In the genomic region with DNA sequence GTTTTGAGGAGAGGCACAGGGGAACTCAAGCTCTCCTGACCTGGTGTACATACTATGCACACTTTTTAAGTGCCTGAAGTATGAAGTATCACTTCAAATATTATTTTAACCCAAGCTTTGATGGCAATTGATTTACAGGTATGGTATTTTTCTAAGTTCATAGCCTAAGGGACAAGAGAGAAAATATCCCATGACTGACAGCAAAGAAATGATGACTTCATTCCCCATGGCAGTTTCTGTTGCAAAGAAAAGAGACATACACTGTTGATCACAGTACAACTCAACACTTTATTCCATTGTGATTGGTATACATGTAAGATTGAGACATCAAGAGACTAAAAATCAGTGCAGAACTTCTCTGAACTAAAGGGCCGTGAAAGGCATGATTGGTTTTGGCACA, we compare ENCODE assay signal across 22 cellular contexts.
"Had no signal": no experiment of that assay in that cellular context is flagged by ENCODE, and none has a peak within 500 bp of the region (broad histone marks: within the 10 kb centered on the region; RNA-seq: fewer than 3 reads in every experiment).

No MANE protein-coding gene starts in this region.

- H3K4me3 Mint-ChIP-seq: nephron; T-helper 1 cell treated with Interleukin-12 subunit alpha and Interleukin-12 subunit beta and Interleukin-4 antibody, amounts not matched to agents 30 μg/mL and 1 μg/mL, for 36 hours had no signal

- H3K27me3 ChIP-seq: ascending aorta, breast epithelium, esophagus muscularis mucosa had no signal

- H3K27ac ChIP-seq: ascending aorta, breast epithelium, esophagus muscularis mucosa, VCaP had no signal

- DNase-seq: activated CD4-positive, alpha-beta T cell treated with anti-CD3 and anti-CD28 coated beads for 1 hour; activated CD8-positive, alpha-beta memory T cell treated with anti-CD3 and anti-CD28 coated beads for 24 hours; activated CD8-positive, alpha-beta memory T cell treated with anti-CD3 and anti-CD28 coated beads, Interleukin-2, amount 50 U/mL, for 48 hours; activated effector memory CD4-positive, alpha-beta T cell treated with anti-CD3 and anti-CD28 coated beads, Interleukin-2, amount 50 U/mL, for 16 hours; activated naive CD4-positive, alpha-beta T cell treated with anti-CD3 and anti-CD28 coated beads, Interleukin-2, amount 50 U/mL, for 16 hours; activated T-cell treated with anti-CD3 and anti-CD28 coated beads, Interleukin-2, amount 50 U/mL, for 48 hours; cerebellar nuclear complex; effector CD4-positive, alpha-beta T cell; left colon; midbrain; nucleus accumbens; stimulated activated CD4-positive, alpha-beta T cell treated with anti-CD3 and anti-CD28 coated beads, Interleukin-12 subunit alpha, Interleukin-12 subunit beta, amount 100 ng/mL, for 4 hours; stimulated activated CD4-positive, alpha-beta T cell treated with anti-CD3 and anti-CD28 coated beads, Interleukin-1b, Interleukin-23, amount 100 ng/mL, for 48 hours; stimulated activated CD8-positive, alpha-beta memory T cell treated with anti-CD3 and anti-CD28 coated beads, Interleukin-4, amount 100 ng/mL, for 48 hours; stimulated activated naive CD4-positive, alpha-beta T cell had no signal

- H3K9me3 Mint-ChIP-seq: nephron; T-helper 1 cell treated with Interleukin-12 subunit alpha and Interleukin-12 subunit beta and Interleukin-4 antibody, amounts not matched to agents 30 μg/mL and 1 μg/mL, for 36 hours had no signal

- H3K27ac Mint-ChIP-seq: nephron; T-helper 1 cell treated with Interleukin-12 subunit alpha and Interleukin-12 subunit beta and Interleukin-4 antibody, amounts not matched to agents 30 μg/mL and 1 μg/mL, for 36 hours had no signal

- ATAC-seq: left colon had no signal

- H3K9me3 ChIP-seq: ascending aorta, breast epithelium, esophagus muscularis mucosa had no signal

- H3K4me3 ChIP-seq: ascending aorta, breast epithelium, esophagus muscularis mucosa, lung had no signal

- H3K4me1 ChIP-seq: breast epithelium had no signal

- H3K36me3 ChIP-seq: ascending aorta, breast epithelium, esophagus muscularis mucosa had no signal
